ENCODE assay signal across 10 cellular contexts in genomic region chr14:96267336-96267735, GRCh38. TPM values are rescaled to one million over a fixed set of nuclear protein-coding genes. Genes with fewer than 3 reads are reported as not detected.
DNase-seq lines count a peak whose midpoint lies in the region; ATAC-seq and TF ChIP-seq lines count a peak whose summit lies in the region.
"Had no signal": no experiment of that assay in that cellular context is flagged by ENCODE, and none has a peak within 500 bp of the region (broad histone marks: within the 10 kb centered on the region; RNA-seq: fewer than 3 reads in every experiment).

No MANE protein-coding gene starts in this region.

- no peak overlapping the region for H3K27ac Mint-ChIP-seq in T-helper 17 cell

- peak overlapping the region; percentile 53 to 87; a peak in 3 of 4 replicates for H3K27ac ChIP-seq in SK-N-SH (ENCODE audit: low read depth in 2 of 2, low read length in 1 of 2)

- H4K20me1 ChIP-seq in SK-N-SH (ENCODE audit: insufficient read depth), result no peaks in the 10 kb centered on the region

- no peaks in the 10 kb centered on the region for H3K27me3 ChIP-seq in SK-N-SH (ENCODE audit: insufficient read depth)

- peaks cover 3% of the 10 kb centered on the region for H3K4me1 Mint-ChIP-seq in T-helper 17 cell
- H3K4me1 Mint-ChIP-seq: CD8-positive, alpha-beta memory T cell had no signal

- peaks cover 16% of the 10 kb centered on the region; the same call in 1 of the 2 replicates for H3K79me2 ChIP-seq in SK-N-SH (ENCODE audit: insufficient read depth)

- H3K36me3 ChIP-seq in SK-N-SH (replicated peaks in 1 of 2; ENCODE audit: control insufficient read depth in 1 of 2, insufficient read depth in 2 of 2, low read length in 1 of 2), result peaks cover 0 to 27% of the 10 kb centered on the region in 2 experiments

- no peak overlapping the region for H3K9ac ChIP-seq in SK-N-SH

- H3K4me3 ChIP-seq in SK-N-SH (ENCODE audit: low read depth in 2 of 2, low read length in 1 of 2), result no peak overlapping the region

- TF ChIP-seq CTCF in AG09319 (IDR thresholded peaks at IDR 0.05; ENCODE audit: low read depth, low read length), result no peak
- TF ChIP-seq CTCF in SK-N-SH (IDR thresholded peaks at IDR 0.05), result no peak

- 18% methylated on average over 3 of the region's 3 CpGs for WGBS in SK-N-SH (ENCODE audit: low lambda C conversion rate)

- H3K9me3 ChIP-seq in SK-N-SH (no peaks in the 10 kb centered on the region; the same call in 1 of the 2 replicates), T-helper 17 cell (ENCODE audit: control insufficient read depth, low read length, poor library complexity, severe bottlenecking) (no peaks in the 10 kb centered on the region)

- H3K36me3 Mint-ChIP-seq in T-helper 17 cell (ENCODE audit: low read depth), result peaks cover 6% of the 10 kb centered on the region
- H3K36me3 Mint-ChIP-seq: CD8-positive, alpha-beta memory T cell had no signal

- H2AFZ ChIP-seq in SK-N-SH (ENCODE audit: low read depth), result no peak overlapping the region

- H3F3A ChIP-seq in SK-N-SH (replicated peaks; ENCODE audit: insufficient read depth), result peaks cover 17% of the 10 kb centered on the region

- peak; percentile 86 to 89 for TF ChIP-seq EP300 in SK-N-SH (IDR thresholded peaks at IDR 0.05; ENCODE audit: borderline replicate concordance in 1 of 2, low read depth in 1 of 2, low read length in 1 of 2)

- POLR2A ChIA-PET in SK-N-SH (lab: Yijun Ruan, JAX), result no interaction called here

- H3K4me2 ChIP-seq in SK-N-SH, result peak overlapping the region; percentile 52; the same call in 1 of the 2 replicates

- ATAC-seq in GM19035 (IDR thresholded peaks at IDR 0.05; ENCODE audit: unreplicated experiment), result no peak
- no peak for ATAC-seq in T-helper 17 cell

- peak; percentile 83 for DNase-seq in AG09319 (ENCODE audit: extremely low read depth, low read depth)
- peak; percentile 69 for DNase-seq in M059J (ENCODE audit: low read depth)
- peak; percentile 95 for DNase-seq in SK-N-SH
- DNase-seq in hepatic stellate cell (ENCODE audit: low spot score), result peak; percentile 74
- no peak for DNase-seq in stimulated activated CD4-positive, alpha-beta T cell treated with anti-CD3 and anti-CD28 coated beads, Interleukin-12 subunit alpha, Interleukin-12 subunit beta, amount 100 ng/mL, for 4 hours
- DNase-seq in GF-D8 (lab: John Stamatoyannopoulos, UW), result no peak
- no peak for DNase-seq in T-helper 17 cell
- DNase-seq: activated effector memory CD4-positive, alpha-beta T cell treated with anti-CD3 and anti-CD28 coated beads, Interleukin-2, amount 50 U/mL, for 16 hours; CD8-positive, alpha-beta memory T cell had no signal

- H3K4me3 Mint-ChIP-seq in T-helper 17 cell, result no peak overlapping the region
- H3K4me3 Mint-ChIP-seq: CD8-positive, alpha-beta memory T cell had no signal

- CTCF ChIA-PET in SK-N-SH (lab: Yijun Ruan, JAX), result interaction anchor here (0.8 to 4.7 kb wide), 4 partner anchors 8 to 273 kb away, joined by 3 to 49 read pairs (median 12); no protein-coding TSS in a partner anchor

- peaks cover 46% of the 10 kb centered on the region for H3K27me3 Mint-ChIP-seq in T-helper 17 cell

- no peaks in the 10 kb centered on the region for H3K9me2 ChIP-seq in SK-N-SH

- H3K4me1 ChIP-seq in SK-N-SH (ENCODE audit: control insufficient read depth in 1 of 2, insufficient read depth in 2 of 2, low read depth in 1 of 2, low read length in 1 of 2), result peaks cover 29 to 38% of the 10 kb centered on the region in 2 experiments; a peak in 3 of 4 replicates

- TF ChIP-seq RAD21 in SK-N-SH (IDR thresholded peaks at IDR 0.05; ENCODE audit: low read length), result peak; percentile 19; the same call in 1 of the 2 replicates

TF ChIP-seq in SK-N-SH, 30 proteins besides CTCF, POLR2A, EP300 and RAD21:
- TF ChIP-seq RXRA (IDR thresholded peaks at IDR 0.05; ENCODE audit: borderline replicate concordance, low read depth) (peak; percentile 67; the same call in 1 of the 2 replicates), SIN3A (IDR thresholded peaks at IDR 0.05; ENCODE audit: borderline replicate concordance, low read depth, low read length) (0 out of 2 replicates have a peak, but pooled peaks have one; percentile 29), MEF2A (IDR thresholded peaks at IDR 0.05; ENCODE audit: borderline replicate concordance, low read depth) (no peak), SMC3 (IDR thresholded peaks at IDR 0.05; ENCODE audit: low read depth, low read length) (no peak), TEAD4 (IDR thresholded peaks at IDR 0.05; ENCODE audit: borderline replicate concordance, insufficient read depth) (peak; percentile 60), YY1 (IDR thresholded peaks at IDR 0.05; ENCODE audit: low read depth) (no peak), MAX (IDR thresholded peaks at IDR 0.05; ENCODE audit: low read depth) (no peak), PBX3 (IDR thresholded peaks at IDR 0.05) (peak; percentile 56), ZBTB33 (IDR thresholded peaks at IDR 0.05; ENCODE audit: borderline replicate concordance, low read depth) (no peak), NRF1 (IDR thresholded peaks at IDR 0.05; ENCODE audit: low read depth, low read length) (no peak), FOSL2 (IDR thresholded peaks at IDR 0.05; ENCODE audit: borderline replicate concordance, low read depth) (peak; percentile 21; the same call in 1 of the 2 replicates), USF1 (IDR thresholded peaks at IDR 0.05; ENCODE audit: borderline replicate concordance, low read depth) (no peak), FOXM1 (IDR thresholded peaks at IDR 0.05; ENCODE audit: low read depth) (no peak), RCOR1 (IDR thresholded peaks at IDR 0.05; ENCODE audit: low read length) (peak; percentile 90), TCF12 (IDR thresholded peaks at IDR 0.05) (peak; percentile 95), USF2 (IDR thresholded peaks at IDR 0.05; ENCODE audit: borderline replicate concordance, low read depth, low read length) (no peak), NFIC (IDR thresholded peaks at IDR 0.05; ENCODE audit: borderline replicate concordance) (peak; percentile 87), JUND (IDR thresholded peaks at IDR 0.05) (no peak), FOXJ3 (CRISPR knock-in tag; IDR thresholded peaks at IDR 0.05) (peak; percentile 68; the same call in 1 of the 2 replicates), CHD2 (IDR thresholded peaks at IDR 0.05; ENCODE audit: low read length, partially characterized antibody) (peak; percentile 70), MXI1 (IDR thresholded peaks at IDR 0.05; ENCODE audit: low read depth, low read length) (peak; percentile 55; the same call in 1 of the 2 replicates), GATA2 (CRISPR knock-in tag; IDR thresholded peaks at IDR 0.05) (peak; percentile 47), GABPA (IDR thresholded peaks at IDR 0.05; ENCODE audit: low read depth) (no peak), ELF1 (IDR thresholded peaks at IDR 0.05) (no peak), RFX5 (IDR thresholded peaks at IDR 0.05; ENCODE audit: low read length) (no peak), TAF1 (IDR thresholded peaks at IDR 0.05; ENCODE audit: borderline replicate concordance, low read depth, low read length) (no peak), POLR2AphosphoS5 (IDR thresholded peaks at IDR 0.05; ENCODE audit: low read depth, low read length) (peak; percentile 48; the same call in 1 of the 2 replicates)

RNA-seq across cellular contexts. Expression of gene BDKRB1, which starts 11.3 kb away (rescaled TPM):
- total RNA-seq in M059J (2014; rRNA removed; shearing (Covaris generic)), result 0.10 and 1.7 TPM in 2 replicates
- 14.4 and 16.9 TPM in 2 replicates for polyA plus RNA-seq in SK-N-SH (2012; rRNA removed)
- 7.0 and 10.3 TPM in 2 replicates for polyA plus RNA-seq in SK-N-SH (2012; cell fraction: cytosol; rRNA removed)
- 16.6 and 26.9 TPM in 2 replicates for polyA plus RNA-seq in SK-N-SH (2012; cell fraction: nucleus; rRNA removed)
- total RNA-seq in T-helper 17 cell, result not detected
- total RNA-seq: CD8-positive, alpha-beta memory T cell had no signal
- polyA plus RNA-seq: CD8-positive, alpha-beta memory T cell had no signal

Comparison
In these comparisons a context has a peak if more than half of its experiments do, and no peak if none do; other contexts are left out.
1. DNase-seq: peak in AG09319 (single experiment), M059J (single experiment), SK-N-SH (single experiment) and hepatic stellate cell (single experiment); none in stimulated activated CD4-positive, alpha-beta T cell treated with anti-CD3 and anti-CD28 coated beads, Interleukin-12 subunit alpha, Interleukin-12 subunit beta, amount 100 ng/mL, for 4 hours (single experiment), GF-D8 (single experiment) and T-helper 17 cell (0 of 3).